ENCODE assay signal across 1 cellular context in the genomic region with DNA sequence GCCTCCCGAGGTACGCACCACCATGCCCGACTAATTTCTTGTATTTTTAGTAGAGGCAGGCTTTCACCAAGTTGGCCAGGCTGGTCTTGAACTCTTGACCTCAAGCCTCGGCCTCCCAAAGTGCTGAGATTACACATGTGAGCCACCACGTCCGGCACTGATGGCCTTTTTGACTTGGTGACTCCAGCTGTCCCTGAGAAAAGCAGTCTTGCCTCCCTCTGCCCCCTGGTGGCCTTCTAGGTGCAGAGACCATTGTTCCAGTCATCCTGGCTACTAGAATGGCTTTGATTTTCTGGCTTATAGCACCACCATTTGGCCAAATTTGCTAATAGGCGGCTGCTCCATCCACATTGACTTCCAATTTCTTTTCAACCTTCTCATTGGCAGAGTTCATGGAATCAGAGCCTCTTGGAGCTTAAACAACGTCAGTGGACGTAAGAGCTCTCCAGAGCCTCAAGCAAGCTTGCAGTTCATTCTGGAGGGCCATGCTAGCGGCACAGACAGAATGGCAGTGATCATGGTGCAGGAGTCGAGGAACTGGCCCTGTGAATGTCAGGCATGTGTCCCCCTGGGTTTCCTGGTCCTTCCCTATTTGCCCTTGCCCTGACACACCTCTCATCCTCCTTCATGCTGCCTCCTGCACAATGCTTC.
TF ChIP-seq lines count a peak whose summit lies in the region.

No MANE protein-coding gene starts in this region.

TF ChIP-seq in K562, 482 proteins besides CTCF, POLR2A, EP300 and RAD21 (continued from another document and continues in another):
- TF ChIP-seq, protein P1, sequence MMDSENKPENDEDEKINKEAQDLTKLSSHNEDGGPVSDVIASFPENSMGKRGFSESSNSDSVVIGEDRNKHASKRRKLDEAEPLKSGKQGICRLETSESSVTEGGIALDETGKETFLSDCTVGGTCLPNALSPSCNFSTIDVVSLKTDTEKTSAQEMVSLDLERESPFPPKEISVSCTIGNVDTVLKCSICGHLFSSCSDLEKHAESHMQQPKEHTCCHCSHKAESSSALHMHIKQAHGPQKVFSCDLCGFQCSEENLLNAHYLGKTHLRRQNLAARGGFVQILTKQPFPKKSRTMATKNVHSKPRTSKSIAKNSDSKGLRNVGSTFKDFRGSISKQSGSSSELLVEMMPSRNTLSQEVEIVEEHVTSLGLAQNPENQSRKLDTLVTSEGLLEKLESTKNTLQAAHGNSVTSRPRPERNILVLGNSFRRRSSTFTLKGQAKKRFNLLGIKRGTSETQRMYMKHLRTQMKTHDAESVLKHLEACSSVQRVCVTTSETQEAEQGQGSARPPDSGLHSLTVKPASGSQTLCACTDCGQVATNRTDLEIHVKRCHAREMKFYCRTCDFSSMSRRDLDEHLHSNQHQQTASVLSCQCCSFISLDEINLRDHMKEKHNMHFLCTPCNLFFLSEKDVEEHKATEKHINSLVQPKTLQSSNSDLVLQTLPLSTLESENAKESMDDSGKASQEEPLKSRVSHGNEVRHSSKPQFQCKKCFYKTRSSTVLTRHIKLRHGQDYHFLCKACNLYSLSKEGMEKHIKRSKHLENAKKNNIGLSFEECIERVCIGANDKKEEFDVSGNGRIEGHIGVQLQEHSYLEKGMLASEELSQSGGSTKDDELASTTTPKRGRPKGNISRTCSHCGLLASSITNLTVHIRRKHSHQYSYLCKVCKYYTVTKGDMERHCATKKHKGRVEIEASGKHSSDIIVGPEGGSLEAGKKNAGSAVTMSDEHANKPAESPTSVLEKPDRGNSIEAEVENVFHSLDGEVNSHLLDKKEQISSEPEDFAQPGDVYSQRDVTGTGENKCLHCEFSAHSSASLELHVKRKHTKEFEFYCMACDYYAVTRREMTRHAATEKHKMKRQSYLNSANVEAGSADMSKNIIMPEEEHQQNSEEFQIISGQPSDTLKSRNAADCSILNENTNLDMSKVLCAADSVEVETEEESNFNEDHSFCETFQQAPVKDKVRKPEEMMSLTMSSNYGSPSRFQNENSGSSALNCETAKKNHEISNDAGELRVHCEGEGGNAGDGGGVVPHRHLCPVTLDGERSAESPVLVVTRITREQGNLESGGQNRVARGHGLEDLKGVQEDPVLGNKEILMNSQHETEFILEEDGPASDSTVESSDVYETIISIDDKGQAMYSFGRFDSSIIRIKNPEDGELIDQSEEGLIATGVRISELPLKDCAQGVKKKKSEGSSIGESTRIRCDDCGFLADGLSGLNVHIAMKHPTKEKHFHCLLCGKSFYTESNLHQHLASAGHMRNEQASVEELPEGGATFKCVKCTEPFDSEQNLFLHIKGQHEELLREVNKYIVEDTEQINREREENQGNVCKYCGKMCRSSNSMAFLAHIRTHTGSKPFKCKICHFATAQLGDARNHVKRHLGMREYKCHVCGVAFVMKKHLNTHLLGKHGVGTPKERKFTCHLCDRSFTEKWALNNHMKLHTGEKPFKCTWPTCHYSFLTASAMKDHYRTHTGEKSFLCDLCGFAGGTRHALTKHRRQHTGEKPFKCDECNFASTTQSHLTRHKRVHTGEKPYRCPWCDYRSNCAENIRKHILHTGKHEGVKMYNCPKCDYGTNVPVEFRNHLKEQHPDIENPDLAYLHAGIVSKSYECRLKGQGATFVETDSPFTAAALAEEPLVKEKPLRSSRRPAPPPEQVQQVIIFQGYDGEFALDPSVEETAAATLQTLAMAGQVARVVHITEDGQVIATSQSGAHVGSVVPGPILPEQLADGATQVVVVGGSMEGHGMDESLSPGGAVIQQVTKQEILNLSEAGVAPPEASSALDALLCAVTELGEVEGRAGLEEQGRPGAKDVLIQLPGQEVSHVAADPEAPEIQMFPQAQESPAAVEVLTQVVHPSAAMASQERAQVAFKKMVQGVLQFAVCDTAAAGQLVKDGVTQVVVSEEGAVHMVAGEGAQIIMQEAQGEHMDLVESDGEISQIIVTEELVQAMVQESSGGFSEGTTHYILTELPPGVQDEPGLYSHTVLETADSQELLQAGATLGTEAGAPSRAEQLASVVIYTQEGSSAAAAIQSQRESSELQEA (IDR thresholded peaks at IDR 0.05; ENCODE audit: low read depth), result no peak
- 0 out of 2 replicates have a peak, but pooled peaks have one; percentile 40 for TF ChIP-seq SMAD3 (CRISPR knock-in tag; conservative IDR thresholded peaks at IDR 0.05)
- no peak for TF ChIP-seq ZC3H8 (IDR thresholded peaks at IDR 0.05)
- no peak for TF ChIP-seq PCBP1 (IDR thresholded peaks at IDR 0.05; ENCODE audit: low read depth, low read length, poor library complexity, severe bottlenecking)
- no peak for TF ChIP-seq ETV6 (IDR thresholded peaks at IDR 0.05; ENCODE audit: borderline replicate concordance in 1 of 2, low read depth in 2 of 2, low read length in 1 of 2)
- no peak for TF ChIP-seq ETV6 (CRISPR knock-in tag; IDR thresholded peaks at IDR 0.05; ENCODE audit: borderline replicate concordance)
- TF ChIP-seq SMARCB1 (IDR thresholded peaks at IDR 0.05; ENCODE audit: insufficient read length, low read depth), result no peak
- TF ChIP-seq SMC3 (conservative IDR thresholded peaks at IDR 0.05; ENCODE audit: insufficient read depth, low read depth, low read length), result peak; percentile 100
- TF ChIP-seq ZNF41 (CRISPR knock-in tag; conservative IDR thresholded peaks at IDR 0.05), result no peak
- no peak for TF ChIP-seq TSHZ1 (CRISPR knock-in tag; IDR thresholded peaks at IDR 0.05)
- no peak for TF ChIP-seq MED1 (CRISPR knock-in tag; IDR thresholded peaks at IDR 0.05; ENCODE audit: borderline replicate concordance)
- no peak for TF ChIP-seq FOXA3 (CRISPR knock-in tag; conservative IDR thresholded peaks at IDR 0.05 in 1 of 2, IDR thresholded peaks at IDR 0.05 in 1 of 2)
- TF ChIP-seq SMAD1 (IDR thresholded peaks at IDR 0.05; ENCODE audit: low read depth, low read length, partially characterized antibody), result no peak
- TF ChIP-seq KHSRP (IDR thresholded peaks at IDR 0.05), result no peak
- TF ChIP-seq ZFP1 (CRISPR knock-in tag; IDR thresholded peaks at IDR 0.05), result no peak
- no peak for TF ChIP-seq HNRNPUL1 (IDR thresholded peaks at IDR 0.05; ENCODE audit: low read length)
- TF ChIP-seq, protein P2, sequence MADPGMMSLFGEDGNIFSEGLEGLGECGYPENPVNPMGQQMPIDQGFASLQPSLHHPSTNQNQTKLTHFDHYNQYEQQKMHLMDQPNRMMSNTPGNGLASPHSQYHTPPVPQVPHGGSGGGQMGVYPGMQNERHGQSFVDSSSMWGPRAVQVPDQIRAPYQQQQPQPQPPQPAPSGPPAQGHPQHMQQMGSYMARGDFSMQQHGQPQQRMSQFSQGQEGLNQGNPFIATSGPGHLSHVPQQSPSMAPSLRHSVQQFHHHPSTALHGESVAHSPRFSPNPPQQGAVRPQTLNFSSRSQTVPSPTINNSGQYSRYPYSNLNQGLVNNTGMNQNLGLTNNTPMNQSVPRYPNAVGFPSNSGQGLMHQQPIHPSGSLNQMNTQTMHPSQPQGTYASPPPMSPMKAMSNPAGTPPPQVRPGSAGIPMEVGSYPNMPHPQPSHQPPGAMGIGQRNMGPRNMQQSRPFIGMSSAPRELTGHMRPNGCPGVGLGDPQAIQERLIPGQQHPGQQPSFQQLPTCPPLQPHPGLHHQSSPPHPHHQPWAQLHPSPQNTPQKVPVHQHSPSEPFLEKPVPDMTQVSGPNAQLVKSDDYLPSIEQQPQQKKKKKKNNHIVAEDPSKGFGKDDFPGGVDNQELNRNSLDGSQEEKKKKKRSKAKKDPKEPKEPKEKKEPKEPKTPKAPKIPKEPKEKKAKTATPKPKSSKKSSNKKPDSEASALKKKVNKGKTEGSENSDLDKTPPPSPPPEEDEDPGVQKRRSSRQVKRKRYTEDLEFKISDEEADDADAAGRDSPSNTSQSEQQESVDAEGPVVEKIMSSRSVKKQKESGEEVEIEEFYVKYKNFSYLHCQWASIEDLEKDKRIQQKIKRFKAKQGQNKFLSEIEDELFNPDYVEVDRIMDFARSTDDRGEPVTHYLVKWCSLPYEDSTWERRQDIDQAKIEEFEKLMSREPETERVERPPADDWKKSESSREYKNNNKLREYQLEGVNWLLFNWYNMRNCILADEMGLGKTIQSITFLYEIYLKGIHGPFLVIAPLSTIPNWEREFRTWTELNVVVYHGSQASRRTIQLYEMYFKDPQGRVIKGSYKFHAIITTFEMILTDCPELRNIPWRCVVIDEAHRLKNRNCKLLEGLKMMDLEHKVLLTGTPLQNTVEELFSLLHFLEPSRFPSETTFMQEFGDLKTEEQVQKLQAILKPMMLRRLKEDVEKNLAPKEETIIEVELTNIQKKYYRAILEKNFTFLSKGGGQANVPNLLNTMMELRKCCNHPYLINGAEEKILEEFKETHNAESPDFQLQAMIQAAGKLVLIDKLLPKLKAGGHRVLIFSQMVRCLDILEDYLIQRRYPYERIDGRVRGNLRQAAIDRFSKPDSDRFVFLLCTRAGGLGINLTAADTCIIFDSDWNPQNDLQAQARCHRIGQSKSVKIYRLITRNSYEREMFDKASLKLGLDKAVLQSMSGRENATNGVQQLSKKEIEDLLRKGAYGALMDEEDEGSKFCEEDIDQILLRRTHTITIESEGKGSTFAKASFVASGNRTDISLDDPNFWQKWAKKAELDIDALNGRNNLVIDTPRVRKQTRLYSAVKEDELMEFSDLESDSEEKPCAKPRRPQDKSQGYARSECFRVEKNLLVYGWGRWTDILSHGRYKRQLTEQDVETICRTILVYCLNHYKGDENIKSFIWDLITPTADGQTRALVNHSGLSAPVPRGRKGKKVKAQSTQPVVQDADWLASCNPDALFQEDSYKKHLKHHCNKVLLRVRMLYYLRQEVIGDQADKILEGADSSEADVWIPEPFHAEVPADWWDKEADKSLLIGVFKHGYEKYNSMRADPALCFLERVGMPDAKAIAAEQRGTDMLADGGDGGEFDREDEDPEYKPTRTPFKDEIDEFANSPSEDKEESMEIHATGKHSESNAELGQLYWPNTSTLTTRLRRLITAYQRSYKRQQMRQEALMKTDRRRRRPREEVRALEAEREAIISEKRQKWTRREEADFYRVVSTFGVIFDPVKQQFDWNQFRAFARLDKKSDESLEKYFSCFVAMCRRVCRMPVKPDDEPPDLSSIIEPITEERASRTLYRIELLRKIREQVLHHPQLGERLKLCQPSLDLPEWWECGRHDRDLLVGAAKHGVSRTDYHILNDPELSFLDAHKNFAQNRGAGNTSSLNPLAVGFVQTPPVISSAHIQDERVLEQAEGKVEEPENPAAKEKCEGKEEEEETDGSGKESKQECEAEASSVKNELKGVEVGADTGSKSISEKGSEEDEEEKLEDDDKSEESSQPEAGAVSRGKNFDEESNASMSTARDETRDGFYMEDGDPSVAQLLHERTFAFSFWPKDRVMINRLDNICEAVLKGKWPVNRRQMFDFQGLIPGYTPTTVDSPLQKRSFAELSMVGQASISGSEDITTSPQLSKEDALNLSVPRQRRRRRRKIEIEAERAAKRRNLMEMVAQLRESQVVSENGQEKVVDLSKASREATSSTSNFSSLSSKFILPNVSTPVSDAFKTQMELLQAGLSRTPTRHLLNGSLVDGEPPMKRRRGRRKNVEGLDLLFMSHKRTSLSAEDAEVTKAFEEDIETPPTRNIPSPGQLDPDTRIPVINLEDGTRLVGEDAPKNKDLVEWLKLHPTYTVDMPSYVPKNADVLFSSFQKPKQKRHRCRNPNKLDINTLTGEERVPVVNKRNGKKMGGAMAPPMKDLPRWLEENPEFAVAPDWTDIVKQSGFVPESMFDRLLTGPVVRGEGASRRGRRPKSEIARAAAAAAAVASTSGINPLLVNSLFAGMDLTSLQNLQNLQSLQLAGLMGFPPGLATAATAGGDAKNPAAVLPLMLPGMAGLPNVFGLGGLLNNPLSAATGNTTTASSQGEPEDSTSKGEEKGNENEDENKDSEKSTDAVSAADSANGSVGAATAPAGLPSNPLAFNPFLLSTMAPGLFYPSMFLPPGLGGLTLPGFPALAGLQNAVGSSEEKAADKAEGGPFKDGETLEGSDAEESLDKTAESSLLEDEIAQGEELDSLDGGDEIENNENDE (IDR thresholded peaks at IDR 0.05; ENCODE audit: low read depth, low read length), result no peak
- TF ChIP-seq ZNF766 (CRISPR knock-in tag; conservative IDR thresholded peaks at IDR 0.05), result no peak
- TF ChIP-seq LCOR (CRISPR knock-in tag; IDR thresholded peaks at IDR 0.05), result peak; percentile 85
- no peak for TF ChIP-seq RAD51 (IDR thresholded peaks at IDR 0.05; ENCODE audit: borderline replicate concordance, low read depth)
- TF ChIP-seq ZNF696 (CRISPR knock-in tag; conservative IDR thresholded peaks at IDR 0.05), result no peak
